In genomic region chr18:76805221-76805620, GRCh38 we compare ENCODE assay signal across 13 cellular contexts. TPM values are rescaled to one million over a fixed set of nuclear protein-coding genes. Genes with fewer than 3 reads are reported as not detected.
DNase-seq lines count a peak whose midpoint lies in the region; ATAC-seq and TF ChIP-seq lines count a peak whose summit lies in the region.
"Had no signal": no experiment of that assay in that cellular context is flagged by ENCODE, and none has a peak within 500 bp of the region (broad histone marks: within the 10 kb centered on the region; RNA-seq: fewer than 3 reads in every experiment).

No MANE protein-coding gene starts in this region.

- in situ Hi-C loops in astrocyte of the spinal cord (cut with HindIII; ENCODE audit: low sequenced_read_pairs): no loop called here

- intact Hi-C loops in upper lobe of right lung (cut with DNase I): loop anchor here (10.0 kb wide), 1 partner anchor 70 kb away; no protein-coding TSS in a partner anchor

- no peak overlapping the region for H3K27ac ChIP-seq in upper lobe of right lung
- no peak overlapping the region for H3K27ac ChIP-seq in right atrium auricular region

- peaks cover 11% of the 10 kb centered on the region for H3K36me3 ChIP-seq in upper lobe of right lung
- no peaks in the 10 kb centered on the region for H3K36me3 ChIP-seq in right atrium auricular region

- DNase-seq in ELR (ENCODE audit: low read depth): peak; percentile 60
- DNase-seq in M059J (ENCODE audit: low read depth): peak; percentile 18
- peak; percentile 39 for DNase-seq in astrocyte of the spinal cord (ENCODE audit: low read depth, low spot score)
- DNase-seq in medulla oblongata (ENCODE audit: extremely low spot score): peak; percentile 16
- DNase-seq in NCI-H2171 treated with DMSO at 0.1 percent for 48 hours (lab: John Stamatoyannopoulos, UW): no peak
- no peak for DNase-seq in upper lobe of right lung
- no peak for DNase-seq in right atrium auricular region (ENCODE audit: low spot score)
- DNase-seq: activated B cell treated with CpG ODN at 0.5 μM for 24 hours; activated T-cell treated with anti-CD3 and anti-CD28 coated beads, Interleukin-2, amount 50 U/mL, for 24 hours; COR-L47; midbrain; NCI-H2081 treated with DMSO at 0.1 percent for 48 hours had no signal

- no peaks in the 10 kb centered on the region for H3K9me3 ChIP-seq in upper lobe of right lung
- H3K9me3 ChIP-seq in right atrium auricular region: no peaks in the 10 kb centered on the region

- H3K27me3 ChIP-seq in upper lobe of right lung: peaks cover 9% of the 10 kb centered on the region
- no peaks in the 10 kb centered on the region for H3K27me3 ChIP-seq in right atrium auricular region

- peaks cover 9% of the 10 kb centered on the region for H3K4me1 ChIP-seq in upper lobe of right lung
- H3K4me1 ChIP-seq in right atrium auricular region: peaks cover 0 to 13% of the 10 kb centered on the region in 2 donors

- H3K4me3 ChIP-seq in astrocyte of the spinal cord (ENCODE audit: low read depth, low read length) (no peak overlapping the region), upper lobe of right lung (no peak overlapping the region), right atrium auricular region (no peak overlapping the region)

- ATAC-seq in GM18868 (IDR thresholded peaks at IDR 0.05; ENCODE audit: unreplicated experiment): no peak
- no peak for ATAC-seq in upper lobe of right lung

- TF ChIP-seq CTCF in astrocyte of the spinal cord (IDR thresholded peaks at IDR 0.05; ENCODE audit: low read depth, low read length) (no peak), upper lobe of right lung (IDR thresholded peaks at IDR 0.05) (no peak), right atrium auricular region (IDR thresholded peaks at IDR 0.05) (no peak)

RNA-seq across cellular contexts. Expression of gene ZNF236, which starts 17.1 kb away (rescaled TPM):
- total RNA-seq in M059J (2014; rRNA removed; shearing (Covaris generic)): 3.6 and 6.1 TPM in 2 replicates
- 14.9 TPM for total RNA-seq in upper lobe of right lung
- 10 to 100 TPM; 11.0 to 12.7 TPM for total RNA-seq in right atrium auricular region

Comparison
In these comparisons a context has a peak if more than half of its experiments do, and no peak if none do; other contexts are left out.
1. DNase-seq: peak in ELR (single experiment), M059J (single experiment), astrocyte of the spinal cord (single experiment) and medulla oblongata (single experiment); none in NCI-H2171 treated with DMSO at 0.1 percent for 48 hours (single experiment), upper lobe of right lung (single experiment) and right atrium auricular region (single experiment).